In the genomic region with DNA sequence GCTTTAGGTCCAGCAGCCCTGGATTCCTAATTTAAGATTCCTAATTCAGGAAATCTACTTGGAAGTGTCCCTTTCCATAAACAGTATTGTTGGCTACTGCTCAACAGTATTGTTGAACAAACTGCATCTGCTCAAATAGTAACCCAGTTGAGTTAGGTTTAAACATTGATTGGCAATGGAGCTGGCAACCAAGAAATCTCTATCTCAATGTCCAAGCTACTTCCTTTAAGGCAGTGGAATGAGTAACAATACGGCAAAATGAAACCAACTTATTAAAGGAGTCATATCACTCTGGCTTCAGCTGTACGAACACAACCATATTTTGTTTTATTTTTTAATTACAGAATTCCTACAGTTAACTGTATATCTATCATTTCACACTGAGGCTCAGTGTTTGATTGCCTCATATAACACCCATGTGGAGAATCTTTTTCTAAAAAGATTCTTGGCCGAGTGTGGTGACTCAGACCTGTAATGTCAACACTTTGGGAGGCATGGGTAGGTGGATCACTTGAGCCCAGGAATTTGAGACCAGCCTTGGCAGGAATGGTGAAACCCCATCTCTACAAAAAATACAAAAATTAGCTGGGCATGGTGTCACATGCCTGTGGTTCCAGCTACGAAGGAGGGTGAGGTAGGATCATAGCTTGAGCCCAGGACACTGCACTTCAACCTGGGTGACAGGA, we compare ENCODE assay signal across 18 cellular contexts.
DNase-seq lines count a peak whose midpoint lies in the region; ATAC-seq and TF ChIP-seq lines count a peak whose summit lies in the region.
"Had no signal": no experiment of that assay in that cellular context is flagged by ENCODE, and none has a peak within 500 bp of the region (broad histone marks: within the 10 kb centered on the region; RNA-seq: fewer than 3 reads in every experiment).

No MANE protein-coding gene starts in this region.

- no peak overlapping the region for H3K4me3 ChIP-seq in astrocyte of the cerebellum (ENCODE audit: low read depth, low read length)
- H3K4me3 ChIP-seq: cardiac muscle cell, thoracic aorta had no signal

- TF ChIP-seq CTCF in astrocyte of the cerebellum (IDR thresholded peaks at IDR 0.05; ENCODE audit: low read depth, low read length, missing control alignments) = no peak

- DNase-seq in A172 (ENCODE audit: low spot score) (peak; percentile 0), HCEC 1CT (peak; percentile 57), astrocyte of the cerebellum (ENCODE audit: low read depth) (peak; percentile 4), iris pigment epithelial cell (ENCODE audit: low read depth) (peak; percentile 70), NCI-H345 treated with DMSO at 0.1 percent for 48 hours (lab: John Stamatoyannopoulos, UW; ENCODE audit: unreplicated experiment) (no peak), mesenteric fat pad (ENCODE audit: low spot score) (no peak)
- DNase-seq: ACHN; activated CD8-positive, alpha-beta T cell treated with anti-CD3 and anti-CD28 coated beads for 36 hours; KBM-7; mesendoderm; NCI-H1436 treated with DMSO at 0.1 percent for 48 hours; NCI-H82; occipital lobe; SHP77 had no signal

- in situ Hi-C loops in astrocyte of the cerebellum (cut with HindIII; ENCODE audit: low sequenced_read_pairs) = no loop called here

- ATAC-seq in GM19395 (IDR thresholded peaks at IDR 0.05; ENCODE audit: unreplicated experiment) = no peak
- ATAC-seq in HG03460 (IDR thresholded peaks at IDR 0.05; ENCODE audit: unreplicated experiment) = no peak
- ATAC-seq: activated CD8-positive, alpha-beta T cell treated with anti-CD3 and anti-CD28 coated beads for 36 hours had no signal

Comparison
In these comparisons a context has a peak if more than half of its experiments do, and no peak if none do; other contexts are left out.
1. DNase-seq: peak in A172 (single experiment), HCEC 1CT (single experiment), astrocyte of the cerebellum (single experiment) and iris pigment epithelial cell (single experiment); none in NCI-H345 treated with DMSO at 0.1 percent for 48 hours (single experiment) and mesenteric fat pad (single experiment).